1 cellular context compared by ENCODE assay signal in the genomic region with DNA sequence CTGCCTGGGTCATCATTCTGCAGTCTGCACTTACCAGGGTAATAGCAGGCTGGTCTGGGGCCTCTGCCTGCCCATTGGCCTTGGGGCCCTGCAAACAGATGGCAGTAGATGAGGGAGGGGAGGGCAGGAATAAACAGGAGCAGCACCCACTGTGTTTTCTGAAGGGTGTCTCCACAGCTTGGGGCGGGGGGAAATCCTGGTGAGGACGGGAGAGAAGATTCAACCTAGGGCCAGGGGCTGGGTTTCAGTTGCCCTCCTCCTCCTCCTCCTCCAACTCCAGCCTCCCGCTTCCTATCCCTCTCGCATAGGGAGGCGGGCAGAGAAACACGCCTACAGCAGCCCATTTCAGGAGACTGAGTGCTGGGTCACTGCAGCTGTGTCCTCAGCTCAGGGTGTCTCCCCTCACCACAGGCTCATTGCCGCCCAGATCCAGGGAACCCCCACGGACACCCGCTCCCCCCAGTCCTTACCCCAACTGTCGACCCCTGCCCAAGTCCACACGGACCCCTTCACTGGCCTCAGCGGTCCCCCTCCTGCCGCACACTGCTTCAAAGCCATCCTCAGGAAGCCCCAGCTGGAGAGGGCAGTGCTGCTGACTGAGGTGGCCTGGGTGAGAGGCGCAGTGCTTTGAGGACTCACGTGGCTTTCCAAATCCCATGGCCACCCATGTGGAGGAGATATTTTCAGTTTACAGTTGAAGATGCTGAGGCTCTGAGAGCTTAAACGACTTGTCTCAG.
TF ChIP-seq lines count a peak whose summit lies in the region.

No MANE protein-coding gene starts in this region.

TF ChIP-seq in A549, 52 proteins besides CTCF, POLR2A, EP300 and RAD21:
- no peak for TF ChIP-seq CHD4 (IDR thresholded peaks at IDR 0.05; ENCODE audit: borderline replicate concordance)
- TF ChIP-seq FOXS1 (CRISPR knock-in tag; IDR thresholded peaks at IDR 0.05), result no peak
- TF ChIP-seq, protein P1, sequence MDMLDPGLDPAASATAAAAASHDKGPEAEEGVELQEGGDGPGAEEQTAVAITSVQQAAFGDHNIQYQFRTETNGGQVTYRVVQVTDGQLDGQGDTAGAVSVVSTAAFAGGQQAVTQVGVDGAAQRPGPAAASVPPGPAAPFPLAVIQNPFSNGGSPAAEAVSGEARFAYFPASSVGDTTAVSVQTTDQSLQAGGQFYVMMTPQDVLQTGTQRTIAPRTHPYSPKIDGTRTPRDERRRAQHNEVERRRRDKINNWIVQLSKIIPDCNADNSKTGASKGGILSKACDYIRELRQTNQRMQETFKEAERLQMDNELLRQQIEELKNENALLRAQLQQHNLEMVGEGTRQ (IDR thresholded peaks at IDR 0.05), result no peak
- TF ChIP-seq GATA3 (IDR thresholded peaks at IDR 0.05; ENCODE audit: borderline replicate concordance), result no peak
